ENCODE assay signal across 8 cellular contexts in the genomic region with DNA sequence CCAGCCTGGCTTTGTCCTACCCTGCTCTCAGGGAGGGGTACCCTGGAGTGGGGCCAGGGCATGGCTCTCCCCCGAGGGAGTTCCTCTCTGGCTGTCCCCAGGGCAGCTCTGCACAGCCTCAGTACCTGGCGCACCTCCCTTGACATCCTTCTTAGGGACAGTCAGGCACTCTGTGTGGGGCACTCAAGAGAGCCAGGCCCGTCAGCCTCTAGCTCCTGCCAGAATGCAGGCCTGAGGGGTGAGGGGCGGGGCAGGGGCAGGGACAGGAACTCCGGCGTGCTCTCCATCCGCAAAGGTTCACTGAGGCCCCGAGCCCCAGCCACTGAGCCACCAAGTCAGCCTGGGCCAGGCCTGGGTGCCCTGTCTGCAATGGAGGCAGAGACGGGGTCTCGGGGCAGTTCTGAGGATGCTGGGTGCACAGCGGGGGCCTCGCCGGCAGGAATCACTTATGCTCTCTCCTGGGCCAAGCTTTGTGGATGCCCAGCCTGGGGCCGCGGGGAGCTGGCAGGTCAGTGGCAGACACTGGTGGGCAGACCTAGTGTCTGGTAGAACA. TPM values are rescaled to one million over a fixed set of nuclear protein-coding genes. Genes with fewer than 3 reads are reported as not detected.
DNase-seq lines count a peak whose midpoint lies in the region; ATAC-seq and TF ChIP-seq lines count a peak whose summit lies in the region.

No MANE protein-coding gene starts in this region.

- peak overlapping the region; percentile 60 for H3K4me3 ChIP-seq in lower lobe of right lung

- intact Hi-C loops in lower lobe of right lung (cut with DNase I): no loop called here

- peak overlapping the region; percentile 75 for H3K4me3 Mint-ChIP-seq in activated T-helper 17 cell treated with anti-CD3 and anti-CD28 coated beads, Interleukin-2, amount 50 U/mL, for 72 hours

- no peaks in the 10 kb centered on the region for H3K9me3 Mint-ChIP-seq in activated T-helper 17 cell treated with anti-CD3 and anti-CD28 coated beads, Interleukin-2, amount 50 U/mL, for 72 hours

- peak overlapping the region; percentile 85 for H3K27ac ChIP-seq in lower lobe of right lung

- H3K36me3 ChIP-seq in lower lobe of right lung: peaks cover 12% of the 10 kb centered on the region

- H3K36me3 Mint-ChIP-seq in activated T-helper 17 cell treated with anti-CD3 and anti-CD28 coated beads, Interleukin-2, amount 50 U/mL, for 72 hours (ENCODE audit: low read depth): peaks cover 10% of the 10 kb centered on the region

- peak; percentile 19 for ATAC-seq in GM18511 (IDR thresholded peaks at IDR 0.05; ENCODE audit: unreplicated experiment)
- peak; percentile 19 for ATAC-seq in HG02642 (IDR thresholded peaks at IDR 0.05; ENCODE audit: poor library complexity, unreplicated experiment)
- peak; percentile 45 for ATAC-seq in activated T-helper 17 cell treated with anti-CD3 and anti-CD28 coated beads, Interleukin-2, amount 50 U/mL, for 72 hours (replicated peaks)
- ATAC-seq in lower lobe of right lung: peak; percentile 14 to 36

- H3K4me1 ChIP-seq in lower lobe of right lung: peaks cover 32% of the 10 kb centered on the region

- H3K9me3 ChIP-seq in lower lobe of right lung: no peaks in the 10 kb centered on the region

- peak overlapping the region; percentile 86 for H3K27ac Mint-ChIP-seq in activated T-helper 17 cell treated with anti-CD3 and anti-CD28 coated beads, Interleukin-2, amount 50 U/mL, for 72 hours

- DNase-seq in lower lobe of right lung (no peak), NCI-H526 treated with DMSO at 0.1 percent for 48 hours (lab: John Stamatoyannopoulos, UW) (no peak), superior temporal gyrus (ENCODE audit: extremely low spot score) (no peak), UCSD-AML1 (lab: John Stamatoyannopoulos, UW; ENCODE audit: unreplicated experiment) (no peak)
- no peak for DNase-seq in activated CD4-positive, alpha-beta T cell treated with anti-CD3 and anti-CD28 coated beads, Interleukin-2, amount 50 U/mL, for 4 hours

- no peak for TF ChIP-seq CTCF in lower lobe of right lung (IDR thresholded peaks at IDR 0.05)

- H3K27me3 Mint-ChIP-seq in activated T-helper 17 cell treated with anti-CD3 and anti-CD28 coated beads, Interleukin-2, amount 50 U/mL, for 72 hours: no peaks in the 10 kb centered on the region

- peaks cover 5% of the 10 kb centered on the region for H3K4me1 Mint-ChIP-seq in activated T-helper 17 cell treated with anti-CD3 and anti-CD28 coated beads, Interleukin-2, amount 50 U/mL, for 72 hours

- H3K27me3 ChIP-seq in lower lobe of right lung (ENCODE audit: low read depth): no peaks in the 10 kb centered on the region

RNA-seq across cellular contexts. Expression of a gene that starts 10.1 kb away (rescaled TPM):
- total RNA-seq in activated T-helper 17 cell treated with anti-CD3 and anti-CD28 coated beads, Interleukin-2, amount 50 U/mL, for 72 hours: 10 to 100 TPM; 12.7 to 20.2 TPM
- 48.6 TPM for total RNA-seq in lower lobe of right lung
